In the genomic region with DNA sequence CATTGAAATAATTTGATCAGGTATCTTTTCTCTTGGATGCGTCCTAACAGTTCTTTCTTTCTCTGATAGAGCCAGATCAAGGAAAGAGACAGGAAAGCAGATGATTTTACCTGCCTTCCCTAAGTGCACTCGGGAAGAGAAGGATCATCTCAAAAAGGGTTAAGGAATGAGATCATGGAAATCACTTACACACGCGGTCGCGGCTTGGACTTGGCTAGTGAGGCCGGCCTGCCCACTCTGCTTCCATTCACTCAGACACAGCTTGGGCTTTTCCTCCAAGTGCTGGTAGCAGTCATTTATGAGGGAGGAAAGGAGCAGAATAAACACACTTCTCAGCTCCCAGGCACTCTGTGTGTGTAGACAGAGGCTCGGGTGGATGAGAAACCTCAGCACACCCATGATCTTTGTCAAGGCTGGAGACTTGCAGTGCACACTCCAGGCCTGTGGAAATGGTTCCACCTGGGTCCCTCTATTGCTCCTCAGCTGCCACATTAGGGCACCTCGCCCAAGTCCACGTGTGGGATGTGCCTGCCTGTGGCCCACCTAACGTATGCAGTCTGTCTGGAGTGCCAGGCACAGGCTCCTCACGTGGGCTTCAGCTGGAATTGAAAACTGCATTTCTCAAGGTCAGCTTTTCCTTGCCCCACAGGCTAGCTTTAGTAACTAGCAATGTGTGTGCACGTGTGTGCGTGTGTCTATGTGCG, we compare ENCODE assay signal across 21 cellular contexts.
DNase-seq lines count a peak whose midpoint lies in the region; ATAC-seq and TF ChIP-seq lines count a peak whose summit lies in the region.
"Had no signal": no experiment of that assay in that cellular context is flagged by ENCODE, and none has a peak within 500 bp of the region (broad histone marks: within the 10 kb centered on the region; RNA-seq: fewer than 3 reads in every experiment).

No MANE protein-coding gene starts in this region.

- H3K36me3 Mint-ChIP-seq in activated CD8-positive, alpha-beta memory T cell treated with anti-CD3 and anti-CD28 coated beads, Interleukin-2, amount 10 ng/mL, durations not matched to agents 7 days and 5 days: no peaks in the 10 kb centered on the region
- H3K36me3 Mint-ChIP-seq: natural killer cell had no signal

- no peaks in the 10 kb centered on the region for H3K4me1 Mint-ChIP-seq in activated CD8-positive, alpha-beta memory T cell treated with anti-CD3 and anti-CD28 coated beads, Interleukin-2, amount 10 ng/mL, durations not matched to agents 7 days and 5 days
- H3K4me1 Mint-ChIP-seq: natural killer cell; stimulated activated naive CD8-positive, alpha-beta T cell treated with anti-CD3 and anti-CD28 coated beads, Interleukin-15, amount 100 ng/mL, for 72 hours had no signal

- peaks cover 25% of the 10 kb centered on the region for H3K79me2 ChIP-seq in neural cell (replicated peaks; ENCODE audit: insufficient read depth, low read length)

- H4K20me1 ChIP-seq in neural cell (ENCODE audit: insufficient read depth): no peaks in the 10 kb centered on the region

- no peak for TF ChIP-seq RAD21 in neural cell (conservative IDR thresholded peaks at IDR 0.05)

- H3K9me2 ChIP-seq in neural cell (ENCODE audit: insufficient read depth, low read length): no peaks in the 10 kb centered on the region

- peak overlapping the region; percentile 11 for H3K4me2 ChIP-seq in neural cell (ENCODE audit: low read length)

- TF ChIP-seq EP300 in neural cell (conservative IDR thresholded peaks at IDR 0.05; ENCODE audit: poor library complexity, severe bottlenecking): no peak

- no peak overlapping the region for H3K4me3 Mint-ChIP-seq in activated CD8-positive, alpha-beta memory T cell treated with anti-CD3 and anti-CD28 coated beads, Interleukin-2, amount 10 ng/mL, durations not matched to agents 7 days and 5 days
- H3K4me3 Mint-ChIP-seq: natural killer cell; stimulated activated naive CD8-positive, alpha-beta T cell treated with anti-CD3 and anti-CD28 coated beads, Interleukin-15, amount 100 ng/mL, for 72 hours had no signal

- no peak overlapping the region for H3K27ac Mint-ChIP-seq in activated CD8-positive, alpha-beta memory T cell treated with anti-CD3 and anti-CD28 coated beads, Interleukin-2, amount 10 ng/mL, durations not matched to agents 7 days and 5 days
- H3K27ac Mint-ChIP-seq: natural killer cell had no signal

- H3K27me3 Mint-ChIP-seq in activated CD8-positive, alpha-beta memory T cell treated with anti-CD3 and anti-CD28 coated beads, Interleukin-2, amount 10 ng/mL, durations not matched to agents 7 days and 5 days: no peaks in the 10 kb centered on the region

- H3K36me3 ChIP-seq in neural cell (ENCODE audit: insufficient read depth, low read length): no peaks in the 10 kb centered on the region
- H3K36me3 ChIP-seq: Peyer's patch, prostate gland, SJSA1, vagina had no signal

- H3K9me3 Mint-ChIP-seq in activated CD8-positive, alpha-beta memory T cell treated with anti-CD3 and anti-CD28 coated beads, Interleukin-2, amount 10 ng/mL, durations not matched to agents 7 days and 5 days (ENCODE audit: low read depth): no peaks in the 10 kb centered on the region
- H3K9me3 Mint-ChIP-seq: natural killer cell; stimulated activated naive CD8-positive, alpha-beta T cell treated with anti-CD3 and anti-CD28 coated beads, Interleukin-15, amount 100 ng/mL, for 72 hours had no signal

- no peak for ATAC-seq in GM18511 (IDR thresholded peaks at IDR 0.05; ENCODE audit: unreplicated experiment)
- ATAC-seq in activated CD8-positive, alpha-beta memory T cell treated with anti-CD3 and anti-CD28 coated beads, Interleukin-2, amount 10 ng/mL, durations not matched to agents 7 days and 5 days: no peak
- ATAC-seq: natural killer cell; stimulated activated naive CD8-positive, alpha-beta T cell treated with anti-CD3 and anti-CD28 coated beads, Interleukin-15, amount 100 ng/mL, for 72 hours had no signal

- no peaks in the 10 kb centered on the region for H3K27me3 ChIP-seq in neural cell (ENCODE audit: insufficient read depth, low read depth, low read length)
- H3K27me3 ChIP-seq: Peyer's patch, SJSA1, vagina had no signal

- TF ChIP-seq CTCF in neural cell (IDR thresholded peaks at IDR 0.05; ENCODE audit: poor library complexity, severe bottlenecking): no peak

- H3K27ac ChIP-seq in neural cell (ENCODE audit: low read length): peak overlapping the region; percentile 98
- H3K27ac ChIP-seq: Peyer's patch, prostate gland, SJSA1, vagina had no signal

- H3F3A ChIP-seq in neural cell (ENCODE audit: insufficient read depth, low read length, poor library complexity, severe bottlenecking): peaks cover 16% of the 10 kb centered on the region

- peak overlapping the region; percentile 92 for H3K9ac ChIP-seq in neural cell (ENCODE audit: low read length)

- CTCF ChIA-PET in activated CD8-positive, alpha-beta memory T cell treated with anti-CD3 and anti-CD28 coated beads, Interleukin-2, amount 10 ng/mL, durations not matched to agents 7 days and 5 days (lab: Charles Lee): no interaction called here

- peak; percentile 36 for DNase-seq in Ammon's horn (ENCODE audit: low spot score)
- peak; percentile 37 for DNase-seq in NCI-H2227 treated with DMSO at 0.1 percent for 48 hours (lab: John Stamatoyannopoulos, UW)
- peak; percentile 59 for DNase-seq in globus pallidus (ENCODE audit: low spot score)
- no peak for DNase-seq in activated CD8-positive, alpha-beta memory T cell treated with anti-CD3 and anti-CD28 coated beads, Interleukin-2, amount 10 ng/mL, durations not matched to agents 7 days and 5 days
- DNase-seq in activated CD8-positive, alpha-beta memory T cell treated with anti-CD3 and anti-CD28 coated beads for 24 hours: no peak
- no peak for DNase-seq in NCI-H226
- DNase-seq: ACHN; activated CD4-positive, alpha-beta T cell treated with anti-CD3 and anti-CD28 coated beads, Interleukin-2, amount 50 U/mL, for 4 hours; activated T-cell treated with anti-CD3 and anti-CD28 coated beads for 4 hours; central memory CD4-positive, alpha-beta T cell; kidney glomerular epithelial cell; natural killer cell; Peyer's patch; stimulated activated CD4-positive, alpha-beta T cell treated with anti-CD3 and anti-CD28 coated beads, Interleukin-4, amount 100 ng/mL, for 1 hour; stimulated activated naive CD8-positive, alpha-beta T cell treated with anti-CD3 and anti-CD28 coated beads, Interleukin-15, amount 100 ng/mL, for 72 hours; T-helper 2 cell had no signal

- no peaks in the 10 kb centered on the region for H3K9me3 ChIP-seq in neural cell (ENCODE audit: low read length)
- H3K9me3 ChIP-seq: Peyer's patch, prostate gland, SJSA1, vagina had no signal

- peak overlapping the region; percentile 67 for H3K4me3 ChIP-seq in neural cell (ENCODE audit: low read length)
- H3K4me3 ChIP-seq: Peyer's patch, prostate gland, SJSA1, vagina had no signal

- no peak overlapping the region for H2AFZ ChIP-seq in neural cell (ENCODE audit: low read depth, low read length)

TF ChIP-seq in neural cell, 6 proteins besides CTCF, POLR2A, EP300 and RAD21:
- TF ChIP-seq, protein P1, sequence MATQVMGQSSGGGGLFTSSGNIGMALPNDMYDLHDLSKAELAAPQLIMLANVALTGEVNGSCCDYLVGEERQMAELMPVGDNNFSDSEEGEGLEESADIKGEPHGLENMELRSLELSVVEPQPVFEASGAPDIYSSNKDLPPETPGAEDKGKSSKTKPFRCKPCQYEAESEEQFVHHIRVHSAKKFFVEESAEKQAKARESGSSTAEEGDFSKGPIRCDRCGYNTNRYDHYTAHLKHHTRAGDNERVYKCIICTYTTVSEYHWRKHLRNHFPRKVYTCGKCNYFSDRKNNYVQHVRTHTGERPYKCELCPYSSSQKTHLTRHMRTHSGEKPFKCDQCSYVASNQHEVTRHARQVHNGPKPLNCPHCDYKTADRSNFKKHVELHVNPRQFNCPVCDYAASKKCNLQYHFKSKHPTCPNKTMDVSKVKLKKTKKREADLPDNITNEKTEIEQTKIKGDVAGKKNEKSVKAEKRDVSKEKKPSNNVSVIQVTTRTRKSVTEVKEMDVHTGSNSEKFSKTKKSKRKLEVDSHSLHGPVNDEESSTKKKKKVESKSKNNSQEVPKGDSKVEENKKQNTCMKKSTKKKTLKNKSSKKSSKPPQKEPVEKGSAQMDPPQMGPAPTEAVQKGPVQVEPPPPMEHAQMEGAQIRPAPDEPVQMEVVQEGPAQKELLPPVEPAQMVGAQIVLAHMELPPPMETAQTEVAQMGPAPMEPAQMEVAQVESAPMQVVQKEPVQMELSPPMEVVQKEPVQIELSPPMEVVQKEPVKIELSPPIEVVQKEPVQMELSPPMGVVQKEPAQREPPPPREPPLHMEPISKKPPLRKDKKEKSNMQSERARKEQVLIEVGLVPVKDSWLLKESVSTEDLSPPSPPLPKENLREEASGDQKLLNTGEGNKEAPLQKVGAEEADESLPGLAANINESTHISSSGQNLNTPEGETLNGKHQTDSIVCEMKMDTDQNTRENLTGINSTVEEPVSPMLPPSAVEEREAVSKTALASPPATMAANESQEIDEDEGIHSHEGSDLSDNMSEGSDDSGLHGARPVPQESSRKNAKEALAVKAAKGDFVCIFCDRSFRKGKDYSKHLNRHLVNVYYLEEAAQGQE (IDR thresholded peaks at IDR 0.05; ENCODE audit: borderline replicate concordance): peak; percentile 50
- no peak for TF ChIP-seq MXI1 (conservative IDR thresholded peaks at IDR 0.05; ENCODE audit: poor library complexity, severe bottlenecking)
- TF ChIP-seq SMC3 (conservative IDR thresholded peaks at IDR 0.05; ENCODE audit: poor library complexity): no peak
TF ChIP-seq in neural cell: peak in this region for 1.

Comparison
In these comparisons a context has a peak if more than half of its experiments do, and no peak if none do; other contexts are left out.
1. DNase-seq: peak in Ammon's horn (single experiment), NCI-H2227 treated with DMSO at 0.1 percent for 48 hours (single experiment) and globus pallidus (single experiment); none in activated CD8-positive, alpha-beta memory T cell treated with anti-CD3 and anti-CD28 coated beads, Interleukin-2, amount 10 ng/mL, durations not matched to agents 7 days and 5 days (single experiment), activated CD8-positive, alpha-beta memory T cell treated with anti-CD3 and anti-CD28 coated beads for 24 hours (single experiment) and NCI-H226 (single experiment).